ENCODE assay signal across 9 cellular contexts in the genomic region with DNA sequence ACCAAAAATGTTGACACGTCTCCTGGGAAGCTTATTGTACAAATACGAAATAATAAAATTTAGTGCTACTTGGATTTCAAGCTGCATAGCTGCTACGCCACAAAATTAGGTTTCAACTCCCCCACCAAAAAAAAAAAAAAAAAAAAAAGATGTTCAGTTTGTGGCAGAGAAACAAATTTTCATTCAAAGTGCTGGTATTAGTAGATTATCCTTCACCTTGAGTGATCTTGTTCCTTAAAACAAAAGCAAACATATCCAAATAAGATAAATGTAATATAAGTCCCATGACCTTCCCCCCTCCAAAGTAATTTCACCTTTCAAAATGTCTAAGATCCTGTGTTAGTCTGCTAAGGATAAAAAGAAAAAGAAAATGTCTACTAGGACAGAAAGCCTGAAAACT. TPM values are rescaled to one million over a fixed set of nuclear protein-coding genes. Genes with fewer than 3 reads are reported as not detected.
DNase-seq lines count a peak whose midpoint lies in the region; ATAC-seq lines count a peak whose summit lies in the region.
"Had no signal": no experiment of that assay in that cellular context is flagged by ENCODE, and none has a peak within 500 bp of the region (broad histone marks: within the 10 kb centered on the region; RNA-seq: fewer than 3 reads in every experiment).

No MANE protein-coding gene starts in this region.

- no peaks in the 10 kb centered on the region for H3K27me3 ChIP-seq in layer of hippocampus (ENCODE audit: control insufficient read depth, insufficient read depth, low read length)

- H3K27me3 Mint-ChIP-seq in activated CD4-positive, alpha-beta T cell treated with anti-CD3 and anti-CD28 coated beads, Interleukin-2, amount 10 ng/mL, durations not matched to agents 7 days and 5 days: no peaks in the 10 kb centered on the region
- H3K27me3 Mint-ChIP-seq: stimulated activated naive B cell treated with anti-CD40 and anti-IgM and Interleukin-4, amounts not matched to agents 10 μg/mL and 1 μg/mL and 100 μg/mL, for 72 hours had no signal

- H3K27ac ChIP-seq in angular gyrus (ENCODE audit: low read depth, low read length): peak overlapping the region; percentile 69
- peak overlapping the region; percentile 41 for H3K27ac ChIP-seq in layer of hippocampus (ENCODE audit: low read depth, low read length)
- H3K27ac ChIP-seq in temporal lobe (ENCODE audit: low read depth, low read length): peak overlapping the region; percentile 66

- H3K27ac Mint-ChIP-seq in activated CD4-positive, alpha-beta T cell treated with anti-CD3 and anti-CD28 coated beads, Interleukin-2, amount 10 ng/mL, durations not matched to agents 7 days and 5 days: no peak overlapping the region
- H3K27ac Mint-ChIP-seq: stimulated activated naive B cell treated with anti-CD40 and anti-IgM and Interleukin-4, amounts not matched to agents 10 μg/mL and 1 μg/mL and 100 μg/mL, for 72 hours had no signal

- DNase-seq in activated CD4-positive, alpha-beta T cell treated with anti-CD3 and anti-CD28 coated beads, Interleukin-2, amount 10 ng/mL, durations not matched to agents 7 days and 5 days: no peak
- no peak for DNase-seq in activated CD4-positive, alpha-beta T cell treated with anti-CD3 and anti-CD28 coated beads for 1 hour
- no peak for DNase-seq in DMS153 treated with DMSO at 0.1 percent for 48 hours (lab: John Stamatoyannopoulos, UW; ENCODE audit: unreplicated experiment)
- no peak for DNase-seq in cerebellar cortex (ENCODE audit: low spot score)
- DNase-seq: stimulated activated naive B cell treated with anti-CD40 and anti-IgM and Interleukin-4, amounts not matched to agents 10 μg/mL and 1 μg/mL and 100 μg/mL, for 72 hours had no signal

- H3K4me1 Mint-ChIP-seq in activated CD4-positive, alpha-beta T cell treated with anti-CD3 and anti-CD28 coated beads, Interleukin-2, amount 10 ng/mL, durations not matched to agents 7 days and 5 days: peaks cover 39% of the 10 kb centered on the region

- ATAC-seq in HG02610 (IDR thresholded peaks at IDR 0.05; ENCODE audit: unreplicated experiment): no peak
- ATAC-seq: stimulated activated naive B cell treated with anti-CD40 and anti-IgM and Interleukin-4, amounts not matched to agents 10 μg/mL and 1 μg/mL and 100 μg/mL, for 72 hours had no signal

- H3K4me3 Mint-ChIP-seq in activated CD4-positive, alpha-beta T cell treated with anti-CD3 and anti-CD28 coated beads, Interleukin-2, amount 10 ng/mL, durations not matched to agents 7 days and 5 days: peak overlapping the region; percentile 88

- CTCF ChIA-PET in activated CD4-positive, alpha-beta T cell treated with anti-CD3 and anti-CD28 coated beads, Interleukin-2, amount 10 ng/mL, durations not matched to agents 7 days and 5 days (lab: Charles Lee): interaction anchor here (0.6 to 2.3 kb wide), 12 partner anchors 8 to 289 kb away, joined by 3 to 9 read pairs (median 4); a partner anchor contains a TSS

- POLR2A ChIA-PET in activated CD4-positive, alpha-beta T cell treated with anti-CD3 and anti-CD28 coated beads, Interleukin-2, amount 10 ng/mL, durations not matched to agents 7 days and 5 days (lab: Charles Lee): no interaction called here

- H3K9me3 Mint-ChIP-seq in activated CD4-positive, alpha-beta T cell treated with anti-CD3 and anti-CD28 coated beads, Interleukin-2, amount 10 ng/mL, durations not matched to agents 7 days and 5 days: no peaks in the 10 kb centered on the region
- H3K9me3 Mint-ChIP-seq: stimulated activated naive B cell treated with anti-CD40 and anti-IgM and Interleukin-4, amounts not matched to agents 10 μg/mL and 1 μg/mL and 100 μg/mL, for 72 hours had no signal

- peaks cover 29% of the 10 kb centered on the region for H3K36me3 Mint-ChIP-seq in activated CD4-positive, alpha-beta T cell treated with anti-CD3 and anti-CD28 coated beads, Interleukin-2, amount 10 ng/mL, durations not matched to agents 7 days and 5 days (ENCODE audit: low read depth)

RNA-seq across cellular contexts. Expression of a gene that starts 2.2 kb away (rescaled TPM):
- total RNA-seq in activated CD4-positive, alpha-beta T cell treated with anti-CD3 and anti-CD28 coated beads, Interleukin-2, amount 10 ng/mL, durations not matched to agents 7 days and 5 days: 10 to 100 TPM; 81.8 to 99.0 TPM
- total RNA-seq in temporal lobe: 12.3 TPM

RNA-seq across cellular contexts. Expression of a gene that starts 28.5 kb away (rescaled TPM):
- total RNA-seq in activated CD4-positive, alpha-beta T cell treated with anti-CD3 and anti-CD28 coated beads, Interleukin-2, amount 10 ng/mL, durations not matched to agents 7 days and 5 days: not detected
- total RNA-seq in temporal lobe: 6.6 TPM
